ENCODE assay signal across 8 cellular contexts in the genomic region with DNA sequence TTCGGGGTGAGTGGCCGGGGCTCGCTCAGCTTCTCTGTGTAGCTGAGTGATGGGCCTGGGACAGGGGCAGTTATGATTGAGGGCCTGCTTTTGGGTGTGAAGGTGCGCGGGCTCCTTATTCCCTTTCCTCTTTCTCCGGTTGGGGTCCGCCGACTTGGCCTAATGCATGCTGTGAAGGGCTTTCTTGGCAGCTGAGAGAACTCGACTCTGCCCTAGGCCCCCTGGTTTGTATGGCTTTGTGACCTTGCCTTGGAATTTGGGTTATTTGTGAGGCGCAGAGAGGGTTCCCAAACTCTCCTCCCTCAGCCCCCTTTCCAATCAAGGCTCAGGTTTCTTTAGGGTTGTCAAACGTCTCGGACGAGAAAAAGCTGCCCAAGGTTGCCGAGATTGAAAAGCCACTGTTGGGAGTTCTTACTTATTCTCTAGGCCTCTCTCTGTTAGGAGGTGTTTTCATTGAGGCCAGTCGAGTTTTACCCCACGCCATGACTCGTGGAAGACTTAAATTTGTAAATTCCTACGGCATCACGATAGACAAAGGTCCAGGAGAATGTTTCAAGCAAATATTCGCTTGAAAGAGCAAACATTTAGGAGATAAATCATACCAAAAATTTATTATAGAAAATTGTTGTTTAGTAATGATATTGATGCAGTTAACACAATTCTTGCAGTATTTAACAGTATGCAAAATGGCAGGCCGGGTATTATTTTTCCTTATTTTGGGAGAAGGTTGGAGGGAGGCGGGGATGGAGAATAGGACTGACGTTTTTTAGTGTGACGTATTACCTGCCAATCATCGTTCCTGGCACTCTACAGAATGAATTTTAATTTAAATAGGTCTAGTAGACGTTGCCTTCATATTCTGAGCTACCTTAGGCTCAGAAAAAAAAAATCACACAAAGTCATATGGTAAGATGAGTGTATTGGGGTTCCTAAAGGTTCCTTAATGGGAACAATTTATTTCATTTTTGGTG. TPM values are rescaled to one million over a fixed set of nuclear protein-coding genes. Genes with fewer than 3 reads are reported as not detected.
DNase-seq lines count a peak whose midpoint lies in the region; ATAC-seq and TF ChIP-seq lines count a peak whose summit lies in the region.

No MANE protein-coding gene starts in this region.

- CTCF ChIA-PET in RWPE1 (lab: Yijun Ruan, JAX), result interaction anchor here (0.6 kb wide), 1 partner anchor 227 kb away, joined by 3 read pairs; no protein-coding TSS in a partner anchor

- ATAC-seq in Right ventricle myocardium superior (ENCODE audit: poor library complexity) (peak; percentile 20), Right ventricle myocardium inferior (no peak), HG02852 (IDR thresholded peaks at IDR 0.05; ENCODE audit: unreplicated experiment) (peak; percentile 31)
- no peak for ATAC-seq in naive thymus-derived CD8-positive, alpha-beta T cell

- DNase-seq in Right ventricle myocardium superior (no peak), Right ventricle myocardium inferior (ENCODE audit: missing footprints) (no peak), RWPE1 (ENCODE audit: low spot score) (peak; percentile 59), epithelial cell of esophagus (ENCODE audit: low read depth) (peak; percentile 57), NCI-H1092 (lab: John Stamatoyannopoulos, UW) (no peak)
- DNase-seq in naive thymus-derived CD8-positive, alpha-beta T cell, result peak in 1 of 10 donors; percentile 6
- no peak for DNase-seq in central memory CD4-positive, alpha-beta T cell

- H3K4me3 ChIP-seq in epithelial cell of esophagus (ENCODE audit: low read length), result peak overlapping the region; percentile 88

- H3K4me3 Mint-ChIP-seq in naive thymus-derived CD8-positive, alpha-beta T cell, result peak overlapping the region; percentile 92 to 99 (median 98)

- H3K4me1 Mint-ChIP-seq in naive thymus-derived CD8-positive, alpha-beta T cell, result peaks cover 30 to 64% (median 50%) of the 10 kb centered on the region in 4 donors

- TF ChIP-seq CTCF in RWPE1 (conservative IDR thresholded peaks at IDR 0.05; ENCODE audit: low read depth) (no peak), epithelial cell of esophagus (IDR thresholded peaks at IDR 0.05; ENCODE audit: insufficient read depth, low read depth, low read length, missing control alignments) (no peak)

- H3K27ac ChIP-seq in RWPE1, result peak overlapping the region; percentile 97

- POLR2A ChIA-PET in RWPE1 (lab: Yijun Ruan, JAX; ENCODE audit: low non-redundant PET), result no interaction called here
- POLR2A ChIA-PET in naive thymus-derived CD8-positive, alpha-beta T cell (lab: Charles Lee), result interaction anchor here (0.7 to 1.9 kb wide), 6 partner anchors 8 to 812 kb away, joined by 3 to 13 read pairs (median 4); a partner anchor contains a TSS

- peak overlapping the region; percentile 93 to 99 (median 98) for H3K27ac Mint-ChIP-seq in naive thymus-derived CD8-positive, alpha-beta T cell

- peaks cover 0 to 11% (median 0%) of the 10 kb centered on the region in 3 donors for H3K36me3 Mint-ChIP-seq in naive thymus-derived CD8-positive, alpha-beta T cell

- intact Hi-C loops in Right ventricle myocardium superior (cut with DNase I) (no loop called here), Right ventricle myocardium inferior (cut with DNase I) (loop anchor here (10.0 kb wide), 1 partner anchor 168 kb away; no protein-coding TSS in a partner anchor)

- no peaks in the 10 kb centered on the region for H3K9me3 Mint-ChIP-seq in naive thymus-derived CD8-positive, alpha-beta T cell

- no peaks in the 10 kb centered on the region for H3K27me3 Mint-ChIP-seq in naive thymus-derived CD8-positive, alpha-beta T cell

RNA-seq across cellular contexts. Expression of a gene that starts 0.7 kb away (rescaled TPM):
- total RNA-seq in Right ventricle myocardium superior, result 140 TPM
- total RNA-seq in Right ventricle myocardium inferior, result 140 TPM
- 10 to 100 TPM; 42.6 to 46.6 TPM for total RNA-seq in naive thymus-derived CD8-positive, alpha-beta T cell
- 10 to 100 TPM; 14.3 to 15.4 (median 15.3) TPM for polyA plus RNA-seq in naive thymus-derived CD8-positive, alpha-beta T cell

RNA-seq across cellular contexts. Expression of a gene that starts 0.9 kb away (rescaled TPM):
- 22.7 TPM for total RNA-seq in Right ventricle myocardium superior
- 24.6 TPM for total RNA-seq in Right ventricle myocardium inferior
- total RNA-seq in naive thymus-derived CD8-positive, alpha-beta T cell, result 10 to 100 TPM; 20.6 to 23.2 TPM
- polyA plus RNA-seq in naive thymus-derived CD8-positive, alpha-beta T cell, result 10 to 100 TPM; 15.1 to 17.4 (median 15.5) TPM

Comparison
In these comparisons a context has a peak if more than half of its experiments do, and no peak if none do; other contexts are left out.
1. ATAC-seq: peak in Right ventricle myocardium superior (single experiment) and HG02852 (single experiment); none in Right ventricle myocardium inferior (single experiment) and naive thymus-derived CD8-positive, alpha-beta T cell (0 of 2).
2. DNase-seq: peak in RWPE1 (single experiment) and epithelial cell of esophagus (single experiment); none in Right ventricle myocardium superior (single experiment), Right ventricle myocardium inferior (single experiment), NCI-H1092 (single experiment) and central memory CD4-positive, alpha-beta T cell (single experiment).